Comparison of ENCODE assay signal across 8 cellular contexts in genomic region chr10:17617031-17617911, GRCh38. TPM values are rescaled to one million over a fixed set of nuclear protein-coding genes. Genes with fewer than 3 reads are reported as not detected.
DNase-seq lines count a peak whose midpoint lies in the region; ATAC-seq and TF ChIP-seq lines count a peak whose summit lies in the region.

Gene HACD1 (minus strand): TSS chr10:17617374. CDS start chr10:17617339, 35 bp downstream.

- H3K4me1 ChIP-seq in RWPE2 (ENCODE audit: insufficient read depth, poor library complexity, severe bottlenecking) (peaks cover 5% of the 10 kb centered on the region), gastroesophageal sphincter (peaks cover 0 to 38% (median 0%) of the 10 kb centered on the region in 3 donors), neutrophil (ENCODE audit: control insufficient read depth in 1 of 2, insufficient read depth in 1 of 2, low read depth in 1 of 2, low read length in 1 of 2) (peaks cover 6 to 10% of the 10 kb centered on the region in 2 experiments), thyroid gland (peaks cover 0 to 3% of the 10 kb centered on the region in 2 donors)

- intact Hi-C loops in thyroid gland (cut with DNase I) = no loop called here

- H3K27me3 ChIP-seq in RWPE2 (ENCODE audit: insufficient read depth, poor library complexity, severe bottlenecking) (no peaks in the 10 kb centered on the region), gastroesophageal sphincter (peaks cover 5% of the 10 kb centered on the region), neutrophil (peaks cover 39% of the 10 kb centered on the region), thyroid gland (no peaks in the 10 kb centered on the region)

- peak within 1 kb of the TSS; percentile 84 for H3K4me3 Mint-ChIP-seq in activated naive CD4-positive, alpha-beta T cell treated with anti-CD3 and anti-CD28 coated beads, Interleukin-2, amount 10 ng/mL, durations not matched to agents 7 days and 5 days

- peaks cover 45% of the 10 kb centered on the region for H3K27me3 Mint-ChIP-seq in activated naive CD4-positive, alpha-beta T cell treated with anti-CD3 and anti-CD28 coated beads, Interleukin-2, amount 10 ng/mL, durations not matched to agents 7 days and 5 days

- H3K36me3 ChIP-seq in RWPE2 (ENCODE audit: low read depth) (peaks cover 9% of the 10 kb centered on the region), gastroesophageal sphincter (no peaks in the 10 kb centered on the region), neutrophil (no peaks in the 10 kb centered on the region), thyroid gland (no peaks in the 10 kb centered on the region)

- ATAC-seq in GM19467 (IDR thresholded peaks at IDR 0.05; ENCODE audit: unreplicated experiment) (peak; percentile 72), RWPE2 (ENCODE audit: low read depth) (peak; percentile 72), gastroesophageal sphincter (peak; percentile 88)

- H3K4me1 Mint-ChIP-seq in activated naive CD4-positive, alpha-beta T cell treated with anti-CD3 and anti-CD28 coated beads, Interleukin-2, amount 10 ng/mL, durations not matched to agents 7 days and 5 days = peaks cover 9% of the 10 kb centered on the region

- DNase-seq in D341Med (ENCODE audit: low spot score) (peak; percentile 92), HK-2 (ENCODE audit: unreplicated experiment) (peak; percentile 62), RWPE2 (ENCODE audit: low spot score) (peak; percentile 79), thyroid gland (peak; percentile 69 to 76)
- peak; percentile 75 for DNase-seq in activated naive CD4-positive, alpha-beta T cell treated with anti-CD3 and anti-CD28 coated beads, Interleukin-2, amount 10 ng/mL, durations not matched to agents 7 days and 5 days

- no peak within 1 kb of the TSS for H3K27ac Mint-ChIP-seq in activated naive CD4-positive, alpha-beta T cell treated with anti-CD3 and anti-CD28 coated beads, Interleukin-2, amount 10 ng/mL, durations not matched to agents 7 days and 5 days

- TF ChIP-seq CTCF in RWPE2 (IDR thresholded peaks at IDR 0.05; ENCODE audit: poor library complexity, severe bottlenecking) (peak; percentile 44), gastroesophageal sphincter (IDR thresholded peaks at IDR 0.05) (peak in 2 of 4 experiments; percentile 5 to 53), neutrophil (IDR thresholded peaks at IDR 0.05) (no peak), thyroid gland (IDR thresholded peaks at IDR 0.05) (peak in 2 of 6 experiments; percentile 10 to 19)

- H3K36me3 Mint-ChIP-seq in activated naive CD4-positive, alpha-beta T cell treated with anti-CD3 and anti-CD28 coated beads, Interleukin-2, amount 10 ng/mL, durations not matched to agents 7 days and 5 days = no peaks in the 10 kb centered on the region

- 0 to 10% methylated on average over 1 to 2 of the region's 92 CpGs for WGBS in gastroesophageal sphincter (ENCODE audit: low coverage in 1 of 2), 2 donors
- WGBS in thyroid gland, 2 donors = 2% methylated on average over 4 to 13 of the region's 92 CpGs

- no peaks in the 10 kb centered on the region for H3K9me3 ChIP-seq in RWPE2 (ENCODE audit: severe bottlenecking)
- H3K9me3 ChIP-seq in gastroesophageal sphincter = no peaks in the 10 kb centered on the region
- no peaks in the 10 kb centered on the region for H3K9me3 ChIP-seq in neutrophil
- H3K9me3 ChIP-seq in thyroid gland = no peaks in the 10 kb centered on the region

- peak within 1 kb of the TSS; percentile 79 for H3K4me3 ChIP-seq in RWPE2 (ENCODE audit: severe bottlenecking)
- H3K4me3 ChIP-seq in gastroesophageal sphincter = peak within 1 kb of the TSS; percentile 89 to 96
- H3K4me3 ChIP-seq in neutrophil (ENCODE audit: low read depth in 1 of 2, low read length in 1 of 2) = peak within 1 kb of the TSS; percentile 67 to 79
- peak within 1 kb of the TSS; percentile 79 to 91 (median 79) for H3K4me3 ChIP-seq in thyroid gland (replicated peaks in 1 of 3)

- H3K9me3 Mint-ChIP-seq in activated naive CD4-positive, alpha-beta T cell treated with anti-CD3 and anti-CD28 coated beads, Interleukin-2, amount 10 ng/mL, durations not matched to agents 7 days and 5 days = no peaks in the 10 kb centered on the region

- TF ChIP-seq POLR2A in gastroesophageal sphincter (IDR thresholded peaks at IDR 0.05) (peak; percentile 70 to 84), thyroid gland (IDR thresholded peaks at IDR 0.05) (peak in 1 of 2 donors; percentile 53)

- CTCF ChIA-PET in activated naive CD4-positive, alpha-beta T cell treated with anti-CD3 and anti-CD28 coated beads, Interleukin-2, amount 10 ng/mL, durations not matched to agents 7 days and 5 days (lab: Charles Lee) = interaction anchor here (0.6 to 1.6 kb wide), 9 partner anchors 18 to 464 kb away, joined by 3 to 4 read pairs (median 4); partner anchors contain the start of gene STAM

- no peak for TF ChIP-seq EP300 in gastroesophageal sphincter (IDR thresholded peaks at IDR 0.05)

- H3K27ac ChIP-seq in RWPE2 (ENCODE audit: poor library complexity, severe bottlenecking) (peak within 1 kb of the TSS; percentile 77), gastroesophageal sphincter (peak within 1 kb of the TSS; percentile 96 to 99 (median 98)), neutrophil (no peak within 1 kb of the TSS), thyroid gland (peak within 1 kb of the TSS; percentile 84 to 94 (median 84))

RNA-seq across cellular contexts. Expression of gene HACD1, which starts in this region (rescaled TPM):
- total RNA-seq in gastroesophageal sphincter = 10 to 100 TPM; 46.7 to 96.7 (median 82.6) TPM
- 10 to 100 TPM in 2 of 4 donors, 1 to 10 TPM in 2; 8.9 to 19.2 (median 13.6) TPM for total RNA-seq in thyroid gland
